Comparison of ENCODE assay signal across 8 cellular contexts in genomic region chr20:59033093-59033492, GRCh38. TPM values are rescaled to one million over a fixed set of nuclear protein-coding genes. Genes with fewer than 3 reads are reported as not detected.
A peak's percentile ranks its signal among the peaks of the same experiment; 100 is the strongest.
DNase-seq lines count a peak whose midpoint lies in the region; ATAC-seq and TF ChIP-seq lines count a peak whose summit lies in the region.

No MANE protein-coding gene starts in this region.

- H3K4me3 ChIP-seq in iPS-20b (ENCODE audit: low read length), result peak overlapping the region; percentile 68
- peak overlapping the region in 3 of 4 donors; percentile 78 to 85 (median 80) for H3K4me3 ChIP-seq in stomach

- peak overlapping the region; percentile 94 for H3K27ac Mint-ChIP-seq in activated CD4-positive, alpha-beta T cell treated with anti-CD3 and anti-CD28 coated beads for 36 hours
- peak overlapping the region; percentile 89 for H3K27ac Mint-ChIP-seq in activated CD8-positive, alpha-beta T cell treated with anti-CD3 and anti-CD28 coated beads for 36 hours

- POLR2A ChIA-PET in activated CD4-positive, alpha-beta T cell treated with anti-CD3 and anti-CD28 coated beads for 36 hours (lab: Charles Lee), result interaction anchor here (0.6 to 1.5 kb wide), 3 partner anchors 10 to 381 kb away, joined by 3 to 16 read pairs (median 4); partner anchors contain the start of gene PRELID3B
- POLR2A ChIA-PET in activated CD8-positive, alpha-beta T cell treated with anti-CD3 and anti-CD28 coated beads for 36 hours (lab: Charles Lee), result interaction anchor here (0.6 to 4.2 kb wide), 11 partner anchors 10 to 382 kb away, joined by 3 to 40 read pairs (median 5); partner anchors contain the start of genes PRELID3B, STX16, TUBB1 and ZNF831

- CTCF ChIA-PET in activated CD4-positive, alpha-beta T cell treated with anti-CD3 and anti-CD28 coated beads for 36 hours (lab: Charles Lee), result interaction anchor here (1.2 to 1.7 kb wide), 2 partner anchors 11 to 382 kb away, joined by 4 to 6 read pairs; partner anchors contain the start of gene STX16
- CTCF ChIA-PET in activated CD8-positive, alpha-beta T cell treated with anti-CD3 and anti-CD28 coated beads for 36 hours (lab: Charles Lee), result interaction anchor here (0.5 to 2.6 kb wide), 8 partner anchors 9 to 371 kb away, joined by 3 to 13 read pairs (median 3); partner anchors contain the start of gene PRELID3B

- H3K4me1 Mint-ChIP-seq in activated CD4-positive, alpha-beta T cell treated with anti-CD3 and anti-CD28 coated beads for 36 hours, result peaks cover 73% of the 10 kb centered on the region
- peaks cover 68% of the 10 kb centered on the region for H3K4me1 Mint-ChIP-seq in activated CD8-positive, alpha-beta T cell treated with anti-CD3 and anti-CD28 coated beads for 36 hours (ENCODE audit: low read depth)

- 95 to 100% (median 98%) methylated on average over 1 of the region's 1 CpG for WGBS in stomach, 5 donors

- H3K36me3 ChIP-seq in iPS-20b (ENCODE audit: insufficient read depth, low read depth, low read length) (peaks cover 70% of the 10 kb centered on the region), stomach (peaks cover 40 to 66% (median 59%) of the 10 kb centered on the region in 4 donors)

- intact Hi-C loops in activated CD4-positive, alpha-beta T cell treated with anti-CD3 and anti-CD28 coated beads for 36 hours (cut with DNase I, micrococcal nuclease), result loop anchor here (2.0 to 5.0 kb wide), 7 partner anchors 39 to 1641 kb away; partner anchors contain the start of genes NELFCD (in 1 of the 2) and RBM38 (in 1 of the 2)
- intact Hi-C loops in activated CD8-positive, alpha-beta T cell treated with anti-CD3 and anti-CD28 coated beads for 36 hours (cut with micrococcal nuclease), result loop anchor here (5.0 kb wide), 1 partner anchor 141 kb away; no protein-coding TSS in a partner anchor
- intact Hi-C loops in stomach (cut with DNase I; ENCODE audit: low total_unique reads), result no loop called here

- H3K4me1 ChIP-seq in iPS-20b (ENCODE audit: insufficient read depth, low read length), result peaks cover 7% of the 10 kb centered on the region; the same call in 1 of the 2 replicates
- H3K4me1 ChIP-seq in stomach, result peaks cover 32 to 43% (median 39%) of the 10 kb centered on the region in 4 donors

- H3K9me3 ChIP-seq in iPS-20b (ENCODE audit: insufficient read depth, low read depth, low read length) (no peaks in the 10 kb centered on the region), stomach (no peaks in the 10 kb centered on the region)

- no peaks in the 10 kb centered on the region for H3K27me3 Mint-ChIP-seq in activated CD4-positive, alpha-beta T cell treated with anti-CD3 and anti-CD28 coated beads for 36 hours
- H3K27me3 Mint-ChIP-seq in activated CD8-positive, alpha-beta T cell treated with anti-CD3 and anti-CD28 coated beads for 36 hours, result no peaks in the 10 kb centered on the region

- H3K9ac ChIP-seq in iPS-20b (ENCODE audit: low read depth, low read length), result no peak overlapping the region; the same call in 1 of the 2 replicates

- H3K4me3 Mint-ChIP-seq in activated CD4-positive, alpha-beta T cell treated with anti-CD3 and anti-CD28 coated beads for 36 hours, result peak overlapping the region; percentile 87
- H3K4me3 Mint-ChIP-seq in activated CD8-positive, alpha-beta T cell treated with anti-CD3 and anti-CD28 coated beads for 36 hours, result peak overlapping the region; percentile 78

- ATAC-seq in activated CD4-positive, alpha-beta T cell treated with anti-CD3 and anti-CD28 coated beads for 36 hours, result no peak
- ATAC-seq in activated CD8-positive, alpha-beta T cell treated with anti-CD3 and anti-CD28 coated beads for 36 hours, result no peak
- ATAC-seq in HG02571 (IDR thresholded peaks at IDR 0.05; ENCODE audit: unreplicated experiment), result no peak

- H3K27ac ChIP-seq in iPS-20b (ENCODE audit: low read length) (no peak overlapping the region), stomach (peak overlapping the region in 4 of 5 donors; percentile 91 to 94 (median 92))

- TF ChIP-seq CTCF in activated CD8-positive, alpha-beta T cell treated with anti-CD3 and anti-CD28 coated beads for 36 hours (IDR thresholded peaks at IDR 0.05), result no peak
- no peak for TF ChIP-seq CTCF in stomach (IDR thresholded peaks at IDR 0.05)

- no peak for DNase-seq in activated CD4-positive, alpha-beta T cell treated with anti-CD3 and anti-CD28 coated beads for 36 hours
- no peak for DNase-seq in activated CD4-positive, alpha-beta T cell treated with anti-CD3 and anti-CD28 coated beads, Interleukin-2, amount 50 U/mL, for 1 hour
- no peak for DNase-seq in activated CD8-positive, alpha-beta T cell treated with anti-CD3 and anti-CD28 coated beads for 36 hours
- DNase-seq in stomach (no peak), DMS79 (lab: John Stamatoyannopoulos, UW) (no peak), cortex of kidney (lab: John Stamatoyannopoulos, UW) (no peak)

- no peaks in the 10 kb centered on the region for H3K9me3 Mint-ChIP-seq in activated CD4-positive, alpha-beta T cell treated with anti-CD3 and anti-CD28 coated beads for 36 hours (ENCODE audit: low read depth)
- H3K9me3 Mint-ChIP-seq in activated CD8-positive, alpha-beta T cell treated with anti-CD3 and anti-CD28 coated beads for 36 hours, result no peaks in the 10 kb centered on the region

- H3K36me3 Mint-ChIP-seq in activated CD4-positive, alpha-beta T cell treated with anti-CD3 and anti-CD28 coated beads for 36 hours (ENCODE audit: low read depth), result peaks cover 70% of the 10 kb centered on the region
- H3K36me3 Mint-ChIP-seq in activated CD8-positive, alpha-beta T cell treated with anti-CD3 and anti-CD28 coated beads for 36 hours (ENCODE audit: low read depth), result peaks cover 71% of the 10 kb centered on the region

- peaks cover 39% of the 10 kb centered on the region for H3K27me3 ChIP-seq in iPS-20b (ENCODE audit: insufficient read depth, low read length)
- no peaks in the 10 kb centered on the region for H3K27me3 ChIP-seq in stomach

- no peak for TF ChIP-seq EP300 in stomach (IDR thresholded peaks at IDR 0.05)

- no peak for TF ChIP-seq POLR2A in stomach (IDR thresholded peaks at IDR 0.05)

RNA-seq across cellular contexts. Expression of gene ATP5F1E, which starts 1.0 kb away (rescaled TPM):
- total RNA-seq in activated CD4-positive, alpha-beta T cell treated with anti-CD3 and anti-CD28 coated beads for 36 hours, result 10 to 100 TPM; 63.5 to 76.1 TPM
- total RNA-seq in activated CD8-positive, alpha-beta T cell treated with anti-CD3 and anti-CD28 coated beads for 36 hours, result 10 to 100 TPM; 67.4 to 68.8 TPM
- 100 to 1,000 TPM in 1 of 5 donors, 10 to 100 TPM in 4; 20.4 to 101 (median 27.4) TPM for total RNA-seq in stomach
- 10 to 100 TPM; 56.4 to 78.5 (median 71.5) TPM for polyA plus RNA-seq in stomach

RNA-seq across cellular contexts. Expression of gene PRELID3B, which starts 9.5 kb away (rescaled TPM):
- total RNA-seq in activated CD4-positive, alpha-beta T cell treated with anti-CD3 and anti-CD28 coated beads for 36 hours, result 100 to 1,000 TPM; 148 to 196 TPM
- total RNA-seq in activated CD8-positive, alpha-beta T cell treated with anti-CD3 and anti-CD28 coated beads for 36 hours, result 100 to 1,000 TPM; 140 to 145 TPM
- 100 to 1,000 TPM in 1 of 5 donors, 10 to 100 TPM in 4; 35.7 to 322 (median 72.7) TPM for total RNA-seq in stomach
- polyA plus RNA-seq in stomach, result 10 to 100 TPM; 20.0 to 65.8 (median 31.3) TPM

RNA-seq across cellular contexts. Expression of gene TUBB1, which starts 13.9 kb away (rescaled TPM):
- total RNA-seq in activated CD4-positive, alpha-beta T cell treated with anti-CD3 and anti-CD28 coated beads for 36 hours, result not detected
- total RNA-seq in activated CD8-positive, alpha-beta T cell treated with anti-CD3 and anti-CD28 coated beads for 36 hours, result not detected
- under 1 TPM in 1 of 5 donors, not detected in 4; 0.55 TPM for total RNA-seq in stomach
- under 1 TPM in 2 of 3 donors, not detected in 1; 0.03 to 0.12 TPM for polyA plus RNA-seq in stomach

RNA-seq across cellular contexts. Expression of gene CTSZ, which starts 26.0 kb away (rescaled TPM):
- total RNA-seq in activated CD4-positive, alpha-beta T cell treated with anti-CD3 and anti-CD28 coated beads for 36 hours, result 10 to 100 TPM; 26.6 to 29.4 TPM
- 10 to 100 TPM; 17.9 to 18.4 TPM for total RNA-seq in activated CD8-positive, alpha-beta T cell treated with anti-CD3 and anti-CD28 coated beads for 36 hours
- total RNA-seq in stomach, result 100 to 1,000 TPM in 1 of 5 donors, 10 to 100 TPM in 4; 35.3 to 134 (median 56.9) TPM
- 10 to 100 TPM; 41.7 to 59.1 (median 55.5) TPM for polyA plus RNA-seq in stomach

RNA-seq across cellular contexts. Expression of gene NELFCD, which starts 52.0 kb away (rescaled TPM):
- 100 to 1,000 TPM; 111 to 121 TPM for total RNA-seq in activated CD4-positive, alpha-beta T cell treated with anti-CD3 and anti-CD28 coated beads for 36 hours
- 100 to 1,000 TPM; 106 to 120 TPM for total RNA-seq in activated CD8-positive, alpha-beta T cell treated with anti-CD3 and anti-CD28 coated beads for 36 hours
- 10 to 100 TPM; 20.9 to 59.5 (median 41.1) TPM for total RNA-seq in stomach
- polyA plus RNA-seq in stomach, result 10 to 100 TPM; 34.7 to 47.5 (median 41.4) TPM
